ENCODE assay signal across 15 cellular contexts in the genomic region with DNA sequence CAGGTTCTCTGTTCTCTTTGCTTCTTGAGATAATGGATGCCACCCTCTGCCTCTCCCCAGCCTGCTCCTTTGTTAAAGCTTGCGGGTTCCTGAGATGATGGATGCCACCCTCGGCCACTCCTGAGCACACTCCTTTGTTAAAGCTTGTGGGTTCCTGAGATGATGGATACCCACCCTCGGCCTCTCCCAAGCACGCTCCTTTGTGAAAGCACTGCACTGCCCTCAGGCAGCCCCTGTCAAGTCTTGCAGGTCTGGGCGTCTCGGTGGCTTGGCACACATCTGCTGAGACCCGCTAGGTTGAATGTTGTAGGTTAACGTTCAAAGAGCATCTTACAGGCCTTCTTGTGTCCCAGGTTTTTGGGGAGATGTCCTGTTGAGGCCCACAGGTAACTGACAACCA.
DNase-seq lines count a peak whose midpoint lies in the region; ATAC-seq and TF ChIP-seq lines count a peak whose summit lies in the region.
"Had no signal": no experiment of that assay in that cellular context is flagged by ENCODE, and none has a peak within 500 bp of the region (broad histone marks: within the 10 kb centered on the region; RNA-seq: fewer than 3 reads in every experiment).

No MANE protein-coding gene starts in this region.

- H3K4me1 ChIP-seq in SJCRH30 (peaks cover 45% of the 10 kb centered on the region), foreskin keratinocyte (peaks cover 3% of the 10 kb centered on the region)
- H3K4me1 ChIP-seq: HAP-1 had no signal

- peaks cover 21% of the 10 kb centered on the region for H3K4me1 Mint-ChIP-seq in progenitor cell of endocrine pancreas (ENCODE audit: low read depth)
- H3K4me1 Mint-ChIP-seq: B cell had no signal

- no peaks in the 10 kb centered on the region for H3K27me3 Mint-ChIP-seq in progenitor cell of endocrine pancreas
- H3K27me3 Mint-ChIP-seq: B cell; CD4-positive, alpha-beta T cell had no signal

- no peaks in the 10 kb centered on the region for H3K36me3 Mint-ChIP-seq in progenitor cell of endocrine pancreas (ENCODE audit: insufficient read depth)

- H3K9me3 ChIP-seq in SJCRH30 (replicated peaks): no peaks in the 10 kb centered on the region

- no peaks in the 10 kb centered on the region for H3K9me3 Mint-ChIP-seq in progenitor cell of endocrine pancreas (ENCODE audit: low read depth)
- H3K9me3 Mint-ChIP-seq: CD4-positive, alpha-beta T cell had no signal

- intact Hi-C loops in cardiac septum (cut with DNase I) (no loop called here), Right ventricle myocardium inferior (cut with DNase I) (no loop called here)

- no peak overlapping the region for H3K4me3 ChIP-seq in SJCRH30
- H3K4me3 ChIP-seq: HAP-1 had no signal

- H3K27ac Mint-ChIP-seq in progenitor cell of endocrine pancreas: peak overlapping the region; percentile 73
- H3K27ac Mint-ChIP-seq: B cell; CD4-positive, alpha-beta T cell; HFFc6 had no signal

- H3K27ac ChIP-seq in SJCRH30 (peak overlapping the region; percentile 80), foreskin keratinocyte (no peak overlapping the region)

- H3K27me3 ChIP-seq in SJCRH30: no peaks in the 10 kb centered on the region
- peaks cover 2% of the 10 kb centered on the region for H3K27me3 ChIP-seq in foreskin keratinocyte

- ATAC-seq in Right ventricle myocardium inferior (no peak), foreskin keratinocyte (peak; percentile 39)

- peak; percentile 70 for DNase-seq in cardiac septum (ENCODE audit: low spot score)
- no peak for DNase-seq in Right ventricle myocardium inferior (ENCODE audit: missing footprints)
- DNase-seq in SJCRH30: peak; percentile 26 to 55
- DNase-seq in foreskin keratinocyte: peak; percentile 15 to 51
- no peak for DNase-seq in progenitor cell of endocrine pancreas (ENCODE audit: low spot score, unreplicated experiment)
- DNase-seq in EL: no peak
- no peak for DNase-seq in HT-29 (ENCODE audit: low spot score)
- DNase-seq in NCI-H1930 (lab: John Stamatoyannopoulos, UW): no peak
- DNase-seq: C1 segment of cervical spinal cord; CD4-positive, alpha-beta T cell; DMS79; GDM1; HFFc6 had no signal

- no peak for TF ChIP-seq CTCF in foreskin keratinocyte (conservative IDR thresholded peaks at IDR 0.05)
- no peak for TF ChIP-seq CTCF in progenitor cell of endocrine pancreas (IDR thresholded peaks at IDR 0.05; ENCODE audit: unreplicated experiment)

- no peaks in the 10 kb centered on the region for H3K36me3 ChIP-seq in SJCRH30
- H3K36me3 ChIP-seq: HAP-1 had no signal

- no peak overlapping the region for H3K4me3 Mint-ChIP-seq in progenitor cell of endocrine pancreas (ENCODE audit: low read depth)
- H3K4me3 Mint-ChIP-seq: B cell; CD4-positive, alpha-beta T cell; HFFc6 had no signal

Comparison
In these comparisons a context has a peak if more than half of its experiments do, and no peak if none do; other contexts are left out.
1. DNase-seq: peak in cardiac septum (single experiment), SJCRH30 (2 of 2) and foreskin keratinocyte (2 of 2); none in Right ventricle myocardium inferior (single experiment), progenitor cell of endocrine pancreas (single experiment), EL (single experiment), HT-29 (single experiment) and NCI-H1930 (0 of 2).